In the genomic region with DNA sequence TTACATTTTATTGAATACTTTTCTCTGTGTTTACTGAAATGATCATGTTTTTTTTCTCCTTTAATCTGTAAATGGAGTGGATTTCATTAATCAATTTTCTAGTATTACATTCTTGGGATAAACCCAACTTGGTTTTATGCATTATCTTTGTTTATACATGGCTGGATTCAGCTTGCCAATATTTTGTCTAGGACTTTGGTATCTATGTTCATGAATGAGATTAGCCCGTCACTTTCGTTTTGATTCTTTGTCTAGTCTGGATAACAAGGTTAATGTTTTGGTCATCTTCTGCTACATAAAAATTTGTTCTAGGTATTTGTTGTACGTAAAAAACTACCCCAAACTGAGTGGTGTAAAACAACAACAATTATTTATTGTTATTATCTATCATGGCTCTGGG, we compare ENCODE assay signal across 5 cellular contexts.
"Had no signal": no experiment of that assay in that cellular context is flagged by ENCODE, and none has a peak within 500 bp of the region (broad histone marks: within the 10 kb centered on the region; RNA-seq: fewer than 3 reads in every experiment).

No MANE protein-coding gene starts in this region.

- ATAC-seq: GM23338 had no signal

- H2AFZ ChIP-seq: GM23338 had no signal

- DNase-seq: H9, HCEC 1CT had no signal

- H3K4me3 ChIP-seq: GM23338 had no signal

- H3K4me2 ChIP-seq: GM23338 had no signal

- FAIRE-seq: H54, HTR-8/SVneo had no signal
